ENCODE assay signal across 1 cellular context in the genomic region with DNA sequence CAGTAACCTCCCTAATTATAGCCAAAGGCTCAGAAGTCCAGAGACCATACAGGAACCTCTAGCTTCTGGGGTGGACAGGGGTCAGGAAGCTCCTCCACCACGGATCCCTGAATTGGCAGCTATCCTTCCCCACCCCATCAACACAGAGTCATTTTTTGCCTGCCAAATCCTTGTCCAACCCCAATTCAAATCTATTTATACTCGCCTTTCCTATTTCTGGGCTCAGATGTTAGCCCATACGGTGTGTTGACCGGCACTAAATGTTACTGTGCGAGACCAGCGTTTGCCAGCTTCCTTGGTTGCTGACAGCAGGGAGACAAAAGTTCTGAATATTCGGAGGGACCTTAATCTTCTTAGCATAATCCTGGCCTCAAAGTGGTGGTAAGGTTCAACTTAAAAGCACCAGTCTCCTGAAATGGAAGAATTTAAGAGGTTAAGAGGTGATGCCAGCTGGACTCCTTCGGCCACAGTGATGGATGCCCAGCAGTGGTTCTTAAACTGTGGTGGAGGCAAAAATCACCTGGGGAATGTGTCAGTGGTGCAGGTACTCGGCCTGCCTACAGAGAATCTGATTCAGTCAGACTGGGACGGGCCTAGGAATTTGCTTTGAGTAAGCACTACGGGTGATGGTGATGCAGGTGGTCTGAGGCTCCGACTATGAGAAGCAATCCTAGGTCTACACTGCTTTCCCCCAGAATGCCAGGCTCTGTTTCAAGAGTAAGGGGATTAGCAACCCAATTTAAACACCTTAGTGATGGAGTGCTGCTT.
A peak's percentile ranks its signal among the peaks of the same experiment; 100 is the strongest.
TF ChIP-seq lines count a peak whose summit lies in the region.

No MANE protein-coding gene starts in this region.

TF ChIP-seq in H1, 55 proteins besides CTCF, POLR2A, EP300 and RAD21:
- TF ChIP-seq, protein P1, sequence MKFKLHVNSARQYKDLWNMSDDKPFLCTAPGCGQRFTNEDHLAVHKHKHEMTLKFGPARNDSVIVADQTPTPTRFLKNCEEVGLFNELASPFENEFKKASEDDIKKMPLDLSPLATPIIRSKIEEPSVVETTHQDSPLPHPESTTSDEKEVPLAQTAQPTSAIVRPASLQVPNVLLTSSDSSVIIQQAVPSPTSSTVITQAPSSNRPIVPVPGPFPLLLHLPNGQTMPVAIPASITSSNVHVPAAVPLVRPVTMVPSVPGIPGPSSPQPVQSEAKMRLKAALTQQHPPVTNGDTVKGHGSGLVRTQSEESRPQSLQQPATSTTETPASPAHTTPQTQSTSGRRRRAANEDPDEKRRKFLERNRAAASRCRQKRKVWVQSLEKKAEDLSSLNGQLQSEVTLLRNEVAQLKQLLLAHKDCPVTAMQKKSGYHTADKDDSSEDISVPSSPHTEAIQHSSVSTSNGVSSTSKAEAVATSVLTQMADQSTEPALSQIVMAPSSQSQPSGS (IDR thresholded peaks at IDR 0.05; ENCODE audit: low read length), result no peak
- TF ChIP-seq YY1 (IDR thresholded peaks at IDR 0.05; ENCODE audit: low read depth, low read length) (0 out of 2 replicates have a peak, but pooled peaks have one; percentile 17), TAF7 (optimal IDR thresholded peaks at IDR 0.05; ENCODE audit: borderline replicate concordance, low read depth, low read length) (no peak), TEAD4 (IDR thresholded peaks at IDR 0.05; ENCODE audit: low read depth, low read length) (peak; percentile 65), SIRT6 (IDR thresholded peaks at IDR 0.05; ENCODE audit: low read length) (no peak), MAFK (IDR thresholded peaks at IDR 0.05; ENCODE audit: low read depth, low read length) (no peak), CBX8 (IDR thresholded peaks at IDR 0.05; ENCODE audit: borderline replicate concordance, low read depth, low read length) (no peak), BACH1 (IDR thresholded peaks at IDR 0.05; ENCODE audit: low read length) (no peak), CREB1 (IDR thresholded peaks at IDR 0.05) (no peak), JUN (IDR thresholded peaks at IDR 0.05; ENCODE audit: low read depth, low read length) (no peak)
- TF ChIP-seq, protein P2, sequence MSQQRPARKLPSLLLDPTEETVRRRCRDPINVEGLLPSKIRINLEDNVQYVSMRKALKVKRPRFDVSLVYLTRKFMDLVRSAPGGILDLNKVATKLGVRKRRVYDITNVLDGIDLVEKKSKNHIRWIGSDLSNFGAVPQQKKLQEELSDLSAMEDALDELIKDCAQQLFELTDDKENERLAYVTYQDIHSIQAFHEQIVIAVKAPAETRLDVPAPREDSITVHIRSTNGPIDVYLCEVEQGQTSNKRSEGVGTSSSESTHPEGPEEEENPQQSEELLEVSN (IDR thresholded peaks at IDR 0.05), result peak; percentile 35; the same call in 1 of the 2 replicates
- TF ChIP-seq, protein P3, sequence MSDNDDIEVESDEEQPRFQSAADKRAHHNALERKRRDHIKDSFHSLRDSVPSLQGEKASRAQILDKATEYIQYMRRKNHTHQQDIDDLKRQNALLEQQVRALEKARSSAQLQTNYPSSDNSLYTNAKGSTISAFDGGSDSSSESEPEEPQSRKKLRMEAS (IDR thresholded peaks at IDR 0.05), result no peak
